1 cellular context compared by ENCODE assay signal in the genomic region with DNA sequence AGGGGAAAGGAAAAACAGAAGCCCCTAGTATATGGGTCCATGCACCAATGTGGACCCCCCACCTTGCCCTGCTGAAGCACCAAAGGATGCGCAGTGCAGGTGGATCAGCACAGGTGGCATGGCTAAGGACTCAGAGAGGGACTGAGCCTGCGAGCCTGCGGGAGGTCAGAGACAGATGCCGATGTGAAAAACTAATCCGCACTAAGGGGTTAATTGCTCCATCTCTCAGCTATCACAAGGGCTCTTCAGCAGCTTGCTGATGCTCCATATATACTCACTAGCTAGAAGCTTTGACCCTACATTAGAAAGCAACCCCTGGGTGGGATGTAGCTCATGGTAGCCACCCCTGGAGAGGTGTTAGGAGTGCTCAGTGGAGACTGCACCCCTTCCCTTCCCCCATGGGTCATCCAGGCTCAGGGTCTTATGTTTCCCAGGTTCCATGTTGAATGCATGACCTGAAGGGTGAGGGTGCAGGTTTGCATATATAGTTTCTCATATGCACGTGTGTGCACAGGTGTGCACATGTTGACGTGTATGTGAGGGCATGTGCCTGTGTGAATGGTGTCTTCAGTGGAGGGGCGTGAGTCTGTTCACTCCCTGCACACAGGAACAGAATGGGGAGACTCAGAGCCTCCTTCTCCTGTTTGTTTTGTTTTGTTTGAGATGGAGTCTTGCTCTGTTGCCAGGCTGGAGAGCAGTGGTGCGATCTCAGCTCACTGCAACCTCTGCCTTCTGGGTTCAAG.
TF ChIP-seq lines count a peak whose summit lies in the region.

No MANE protein-coding gene starts in this region.

TF ChIP-seq in H1, 55 proteins besides CTCF, POLR2A, EP300 and RAD21:
- no peak for TF ChIP-seq KDM1A (IDR thresholded peaks at IDR 0.05; ENCODE audit: borderline replicate concordance, low read length)
- no peak for TF ChIP-seq POLR2AphosphoS5 (IDR thresholded peaks at IDR 0.05; ENCODE audit: low read depth, low read length)
- no peak for TF ChIP-seq HDAC6 (IDR thresholded peaks at IDR 0.05; ENCODE audit: low read depth, low read length)
- no peak for TF ChIP-seq EZH2 (IDR thresholded peaks at IDR 0.05; ENCODE audit: low read depth, low read length, severe bottlenecking)
- TF ChIP-seq CBX8 (IDR thresholded peaks at IDR 0.05; ENCODE audit: borderline replicate concordance, low read depth, low read length): no peak
- TF ChIP-seq, protein P1, sequence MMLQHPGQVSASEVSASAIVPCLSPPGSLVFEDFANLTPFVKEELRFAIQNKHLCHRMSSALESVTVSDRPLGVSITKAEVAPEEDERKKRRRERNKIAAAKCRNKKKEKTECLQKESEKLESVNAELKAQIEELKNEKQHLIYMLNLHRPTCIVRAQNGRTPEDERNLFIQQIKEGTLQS (IDR thresholded peaks at IDR 0.05; ENCODE audit: insufficient read depth, low read depth, low read length): no peak
